ENCODE assay signal across 33 cellular contexts in the genomic region with DNA sequence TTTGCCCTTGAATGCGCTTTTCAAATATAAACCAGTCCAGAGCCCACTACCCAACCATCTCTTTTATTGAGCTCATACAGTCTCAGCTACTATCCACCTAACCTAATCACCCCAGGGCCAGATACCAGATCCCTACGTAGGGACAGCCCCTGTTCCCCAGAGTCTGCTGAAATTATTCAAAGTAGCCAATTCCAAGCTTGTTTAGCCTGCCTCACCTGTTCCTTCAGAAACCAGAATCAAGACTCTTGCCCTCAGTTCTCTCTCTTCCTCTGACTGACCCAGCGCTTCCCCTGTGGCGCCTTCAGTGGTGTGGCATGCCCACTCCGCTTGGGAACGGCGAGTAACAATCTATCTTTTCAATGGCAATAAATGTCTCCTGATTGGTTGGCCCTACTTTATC. TPM values are rescaled to one million over a fixed set of nuclear protein-coding genes. Genes with fewer than 3 reads are reported as not detected.
A peak's percentile ranks its signal among the peaks of the same experiment; 100 is the strongest.
DNase-seq lines count a peak whose midpoint lies in the region; ATAC-seq and TF ChIP-seq lines count a peak whose summit lies in the region.
"Had no signal": no experiment of that assay in that cellular context is flagged by ENCODE, and none has a peak within 500 bp of the region (broad histone marks: within the 10 kb centered on the region; RNA-seq: fewer than 3 reads in every experiment).

No MANE protein-coding gene starts in this region.

- H3K4me3 ChIP-seq in trophoblast cell (ENCODE audit: low read depth, low read length) (no peak overlapping the region), Caco-2 (ENCODE audit: low read depth, low read length) (no peak overlapping the region), ovary (no peak overlapping the region)
- H3K4me3 ChIP-seq: A549; BLaER1; BLaER1 treated with 17β-estradiol and CSF1 and Interleukin-3, amounts not matched to agents 10 nM and 100 nM had no signal

- TF ChIP-seq POLR2A in ovary (IDR thresholded peaks at IDR 0.05), result no peak

- no peak overlapping the region for H3K14ac ChIP-seq in H9 (ENCODE audit: insufficient read depth, low read length)
- no peak overlapping the region for H3K14ac ChIP-seq in trophoblast cell (ENCODE audit: low read length)

- H4K5ac ChIP-seq in H9 (ENCODE audit: insufficient read length, low read depth, low read length), result no peak overlapping the region

- WGBS in H9 (ENCODE audit: extremely low coverage, insufficient read length, low lambda C conversion rate), result no CpG with 5 or more reads among the region's 7 CpGs
- no CpG with 5 or more reads among the region's 7 CpGs for WGBS in trophoblast cell (ENCODE audit: extremely low coverage, insufficient coverage, insufficient read length)
- WGBS in ovary, 3 donors, result 97 to 98% (median 97%) methylated on average over 7 of the region's 7 CpGs

- no peak for TF ChIP-seq EP300 in ovary (IDR thresholded peaks at IDR 0.05)

- H3K23ac ChIP-seq in H9 (ENCODE audit: insufficient read length, low read depth, low read length) (no peak overlapping the region), trophoblast cell (ENCODE audit: low read length) (peak overlapping the region; percentile 73)

- no peak overlapping the region for H3K56ac ChIP-seq in H9 (ENCODE audit: insufficient read length, low read depth, low read length)

- H2BK120ac ChIP-seq in H9 (ENCODE audit: low read depth, low read length, poor library complexity, severe bottlenecking) (no peak overlapping the region), trophoblast cell (ENCODE audit: insufficient read depth, low read length, poor library complexity) (no peak overlapping the region)

- ATAC-seq in esophagus mucosa, result peak; percentile 55
- ATAC-seq: A549; CD8-positive, alpha-beta T cell had no signal

- H3K4ac ChIP-seq in H9 (ENCODE audit: low read depth, low read length) (no peak overlapping the region), trophoblast cell (ENCODE audit: low read depth, low read length) (no peak overlapping the region)

- H3K4me1 Mint-ChIP-seq in H9 (peaks cover 18 to 23% of the 10 kb centered on the region in 2 experiments), Caco-2 (ENCODE audit: low read depth, unreplicated experiment) (no peaks in the 10 kb centered on the region)
- H3K4me1 Mint-ChIP-seq: B cell; CD4-positive, alpha-beta memory T cell; CD4-positive, CD25-positive, alpha-beta regulatory T cell; CD8-positive, alpha-beta memory T cell had no signal

- TF ChIP-seq CTCF in H9 (conservative IDR thresholded peaks at IDR 0.05) (no peak), Caco-2 (IDR thresholded peaks at IDR 0.05; ENCODE audit: insufficient read depth in 1 of 2, low read depth in 1 of 2, low read length in 1 of 2, severe bottlenecking in 1 of 2, unreplicated experiment in 1 of 2) (no peak), ovary (IDR thresholded peaks at IDR 0.05) (no peak)

- H2AK5ac ChIP-seq in H9 (ENCODE audit: insufficient read length, low read length) (no peak overlapping the region), trophoblast cell (ENCODE audit: low read length) (no peak overlapping the region)

- H3K9me3 ChIP-seq in H9 (ENCODE audit: control insufficient read depth, low read depth, low read length) (no peaks in the 10 kb centered on the region), trophoblast cell (ENCODE audit: insufficient read depth, low read depth, low read length) (no peaks in the 10 kb centered on the region), Caco-2 (no peaks in the 10 kb centered on the region), ovary (no peaks in the 10 kb centered on the region)
- H3K9me3 ChIP-seq: A549; BE2C; BLaER1; BLaER1 treated with 17β-estradiol and CSF1 and Interleukin-3, amounts not matched to agents 10 nM and 100 nM had no signal

- intact Hi-C loops in Caco-2 (cut with micrococcal nuclease; ENCODE audit: unreplicated experiment), result no loop called here
- intact Hi-C loops in ovary (cut with DNase I), result no loop called here

- no peak overlapping the region for H3K4me2 ChIP-seq in H9 (ENCODE audit: insufficient read depth, insufficient read length, low read length)
- H3K4me2 ChIP-seq in trophoblast cell (ENCODE audit: low read length), result no peak overlapping the region
- H3K4me2 ChIP-seq: A549; BLaER1; BLaER1 treated with 17β-estradiol and CSF1 and Interleukin-3, amounts not matched to agents 10 nM and 100 nM had no signal

- H3K79me2 ChIP-seq in H9 (ENCODE audit: insufficient read depth, low read length) (peaks cover 5% of the 10 kb centered on the region; the same call in 1 of the 2 replicates), trophoblast cell (ENCODE audit: control insufficient read depth, insufficient read depth, low read length, poor library complexity) (no peaks in the 10 kb centered on the region)

- H3K4me1 ChIP-seq in H9 (ENCODE audit: insufficient read depth, low read length), result peaks cover 2% of the 10 kb centered on the region; the same call in 1 of the 2 replicates
- peaks cover 0 to 3% of the 10 kb centered on the region in 2 experiments for H3K4me1 ChIP-seq in trophoblast cell (ENCODE audit: control insufficient read depth in 1 of 2, insufficient read depth in 2 of 2, low read length in 2 of 2)
- no peaks in the 10 kb centered on the region for H3K4me1 ChIP-seq in Caco-2
- no peaks in the 10 kb centered on the region for H3K4me1 ChIP-seq in ovary (ENCODE audit: insufficient read depth)
- H3K4me1 ChIP-seq: A549; BE2C; BLaER1; BLaER1 treated with 17β-estradiol and CSF1 and Interleukin-3, amounts not matched to agents 10 nM and 100 nM had no signal

- no TSS peak for BruUV-seq in Caco-2 (replicated peaks; lab: Mats Ljungman, UMichigan)

- H2BK5ac ChIP-seq in H9 (ENCODE audit: insufficient read length, low read length), result no peak overlapping the region
- H2BK5ac ChIP-seq in trophoblast cell (ENCODE audit: low read depth, low read length, poor library complexity), result no peak overlapping the region

- H4K8ac ChIP-seq in H9 (replicated peaks; ENCODE audit: insufficient read length, low read depth, low read length) (no peak overlapping the region), trophoblast cell (ENCODE audit: low read depth, low read length) (no peak overlapping the region)

- no peaks in the 10 kb centered on the region for H3K27me3 ChIP-seq in H9 (ENCODE audit: insufficient read depth, low read length)
- H3K27me3 ChIP-seq in trophoblast cell (ENCODE audit: insufficient read depth, low read length), result no peaks in the 10 kb centered on the region
- no peaks in the 10 kb centered on the region for H3K27me3 ChIP-seq in Caco-2 (replicated peaks; ENCODE audit: control insufficient read depth, insufficient read depth, low read length)
- H3K27me3 ChIP-seq in ovary, result no peaks in the 10 kb centered on the region
- H3K27me3 ChIP-seq: BLaER1; BLaER1 treated with 17β-estradiol and CSF1 and Interleukin-3, amounts not matched to agents 10 nM and 100 nM had no signal

- H3T11ph ChIP-seq in H9 (ENCODE audit: low read length), result no peak overlapping the region

- no peaks in the 10 kb centered on the region for H3K27me3 Mint-ChIP-seq in H9 (ENCODE audit: low read depth)
- no peaks in the 10 kb centered on the region for H3K27me3 Mint-ChIP-seq in Caco-2 (ENCODE audit: insufficient read depth, unreplicated experiment)
- H3K27me3 Mint-ChIP-seq: B cell had no signal

- peak overlapping the region in 2 of 3 experiments; percentile 7 to 23; a peak in 2 of 7 replicates for H3K27ac Mint-ChIP-seq in H9
- no peak overlapping the region for H3K27ac Mint-ChIP-seq in Caco-2 (ENCODE audit: unreplicated experiment)
- H3K27ac Mint-ChIP-seq: B cell; CD14-positive monocyte; CD4-positive, alpha-beta memory T cell; CD4-positive, alpha-beta T cell; CD8-positive, alpha-beta memory T cell; CD8-positive, alpha-beta T cell had no signal

- H3K27ac ChIP-seq in H9 (ENCODE audit: insufficient read length, low read depth, low read length), result no peak overlapping the region
- no peak overlapping the region for H3K27ac ChIP-seq in trophoblast cell (ENCODE audit: low read depth, low read length)
- H3K27ac ChIP-seq in ovary, result no peak overlapping the region
- H3K27ac ChIP-seq: 22Rv1; A549; BLaER1; BLaER1 treated with 17β-estradiol and CSF1 and Interleukin-3, amounts not matched to agents 10 nM and 100 nM; C4-2B had no signal

- H3K36me3 Mint-ChIP-seq in H9 (ENCODE audit: insufficient read depth in 1 of 3, low read depth in 3 of 3) (peaks cover 0 to 1% (median 0%) of the 10 kb centered on the region in 3 experiments; a peak in 2 of 7 replicates), Caco-2 (ENCODE audit: insufficient read depth, unreplicated experiment) (no peaks in the 10 kb centered on the region)
- H3K36me3 Mint-ChIP-seq: CD14-positive monocyte; CD4-positive, alpha-beta memory T cell; CD4-positive, CD25-positive, alpha-beta regulatory T cell; CD8-positive, alpha-beta memory T cell; CD8-positive, alpha-beta T cell had no signal

- no peak overlapping the region for H2AFZ ChIP-seq in H9 (ENCODE audit: low read length)
- H2AFZ ChIP-seq in trophoblast cell (ENCODE audit: insufficient read depth, low read length, poor library complexity), result no peak overlapping the region

- no peaks in the 10 kb centered on the region for H3K9me3 Mint-ChIP-seq in H9
- no peaks in the 10 kb centered on the region for H3K9me3 Mint-ChIP-seq in Caco-2 (ENCODE audit: unreplicated experiment)
- H3K9me3 Mint-ChIP-seq: CD4-positive, alpha-beta memory T cell; CD4-positive, alpha-beta T cell; CD4-positive, CD25-positive, alpha-beta regulatory T cell; CD8-positive, alpha-beta memory T cell; CD8-positive, alpha-beta T cell had no signal

- no peaks in the 10 kb centered on the region for H4K20me1 ChIP-seq in H9 (ENCODE audit: control insufficient read depth, insufficient read depth, insufficient read length)
- H4K20me1 ChIP-seq: BLaER1; BLaER1 treated with 17β-estradiol and CSF1 and Interleukin-3, amounts not matched to agents 10 nM and 100 nM had no signal

- no peak overlapping the region for H2BK20ac ChIP-seq in H9 (ENCODE audit: low read depth, low read length, poor library complexity, severe bottlenecking)

- H2BK15ac ChIP-seq in H9 (ENCODE audit: low read depth, low read length), result no peak overlapping the region

- H3K9ac ChIP-seq in H9 (ENCODE audit: extremely low read depth, insufficient read length, low read length) (no peak overlapping the region), trophoblast cell (ENCODE audit: low read length) (no peak overlapping the region)
- H3K9ac ChIP-seq: BLaER1; BLaER1 treated with 17β-estradiol and CSF1 and Interleukin-3, amounts not matched to agents 10 nM and 100 nM had no signal

- H3K36me3 ChIP-seq in trophoblast cell (ENCODE audit: control insufficient read depth in 1 of 2, insufficient read depth in 2 of 2, low read length in 2 of 2) (no peaks in the 10 kb centered on the region), Caco-2 (ENCODE audit: control insufficient read depth, insufficient read depth, low read length) (no peaks in the 10 kb centered on the region), ovary (no peaks in the 10 kb centered on the region)
- H3K36me3 ChIP-seq: BE2C; BLaER1; BLaER1 treated with 17β-estradiol and CSF1 and Interleukin-3, amounts not matched to agents 10 nM and 100 nM had no signal

- no peaks in the 10 kb centered on the region for H3K23me2 ChIP-seq in H9 (ENCODE audit: insufficient read length, low read depth, low read length, poor library complexity, severe bottlenecking)

- peak; percentile 59 for DNase-seq in ELF-1 (ENCODE audit: low read depth, low spot score)
- DNase-seq in H9, result no peak
- DNase-seq in trophoblast cell, result no peak
- DNase-seq in Caco-2, result no peak
- DNase-seq in DMS53 (lab: John Stamatoyannopoulos, UW), result no peak
- DNase-seq in ovary, result no peak
- DNase-seq in HuH-7 (ENCODE audit: low spot score), result no peak
- DNase-seq: 8988T; ACHN; AML-193; BE2C; C1 segment of cervical spinal cord; Calu3; CD4-positive, alpha-beta memory T cell; CD4-positive, alpha-beta T cell; CD4-positive, CD25-positive, alpha-beta regulatory T cell; CD8-positive, alpha-beta memory T cell; CD8-positive, alpha-beta T cell; COR-L47; DMS 273 treated with DMSO at 0.1 percent for 48 hours; DMS153; DMS79; DMS79 treated with DMSO at 0.1 percent for 48 hours; DND-41; EL had no signal

- H4K91ac ChIP-seq in H9 (ENCODE audit: insufficient read length, low read depth, low read length), result no peak overlapping the region
- H4K91ac ChIP-seq in trophoblast cell (ENCODE audit: low read depth, low read length), result no peak overlapping the region

- H3K4me3 Mint-ChIP-seq in H9 (no peak overlapping the region; a peak in 1 of 5 replicates), Caco-2 (ENCODE audit: unreplicated experiment) (no peak overlapping the region)
- H3K4me3 Mint-ChIP-seq: B cell; CD14-positive monocyte; CD4-positive, alpha-beta memory T cell; CD4-positive, alpha-beta T cell; CD4-positive, CD25-positive, alpha-beta regulatory T cell; CD8-positive, alpha-beta memory T cell; CD8-positive, alpha-beta T cell had no signal

- H2BK12ac ChIP-seq in H9 (ENCODE audit: insufficient read length, low read depth, low read length) (no peak overlapping the region), trophoblast cell (ENCODE audit: low read length) (no peak overlapping the region)

- H3K79me1 ChIP-seq in H9 (ENCODE audit: insufficient read depth, low read depth, low read length, poor library complexity, severe bottlenecking) (peaks cover 5% of the 10 kb centered on the region), trophoblast cell (ENCODE audit: low read length) (no peaks in the 10 kb centered on the region)

- CTCF ChIA-PET in Caco-2 (lab: Charles Lee), result no interaction called here

- no peak overlapping the region for H3K18ac ChIP-seq in H9 (ENCODE audit: insufficient read length, low read depth, low read length)
- no peak overlapping the region for H3K18ac ChIP-seq in trophoblast cell (ENCODE audit: low read length)

- POLR2A ChIA-PET in Caco-2 (lab: Charles Lee), result no interaction called here

- H4K12ac ChIP-seq in trophoblast cell (ENCODE audit: low read depth, low read length), result no peak overlapping the region

RNA-seq across cellular contexts. Expression of a gene that starts 18.8 kb away (rescaled TPM):
- total RNA-seq in H9 (2021) (22.7 and 23.1 TPM in 2 replicates), esophagus mucosa (58.3 TPM), Caco-2 (2022) (35.4 and 36.0 TPM in 2 replicates), ovary (1 to 10 TPM in 3 of 7 donors, under 1 TPM in 4; 0.13 to 3.0 (median 0.87) TPM)
- 4.4 and 4.6 TPM in 2 replicates for polyA plus RNA-seq in trophoblast cell (2013)
- polyA plus RNA-seq in ovary, result 1 to 10 TPM in 1 of 2 donors, under 1 TPM in 1; 0.41 to 1.2 TPM
- total RNA-seq: CD8-positive, alpha-beta T cell had no signal
